8 cellular contexts compared by ENCODE assay signal in genomic region chr3:105869982-105870381, GRCh38. TPM values are rescaled to one million over a fixed set of nuclear protein-coding genes. Genes with fewer than 3 reads are reported as not detected.
DNase-seq lines count a peak whose midpoint lies in the region; ATAC-seq, FAIRE-seq and TF ChIP-seq lines count a peak whose summit lies in the region.

No MANE protein-coding gene starts in this region.

- H3F3A ChIP-seq in GM23338 (replicated peaks; ENCODE audit: low read depth) = no peaks in the 10 kb centered on the region

- peak overlapping the region; percentile 80 for H3K4me3 ChIP-seq in GM23338
- H3K4me3 ChIP-seq in SJSA1 = peak overlapping the region; percentile 78; the same call in 1 of the 2 replicates
- H3K4me3 ChIP-seq in fibroblast of mammary gland (ENCODE audit: control insufficient read depth, low read depth, low read length) = peak overlapping the region; percentile 88
- H3K4me3 ChIP-seq in skeletal muscle cell (ENCODE audit: low read depth, low read length) = peak overlapping the region; percentile 97

- peaks cover 2% of the 10 kb centered on the region for H3K27me3 Mint-ChIP-seq in GM23338 (ENCODE audit: insufficient read depth, low read depth, poor library complexity)

- peaks cover 3% of the 10 kb centered on the region; the same call in 1 of the 3 replicates for H3K36me3 Mint-ChIP-seq in GM23338 (ENCODE audit: low read depth)

- no peaks in the 10 kb centered on the region for H3K9me3 ChIP-seq in SJSA1 (replicated peaks)

- no peaks in the 10 kb centered on the region for H4K20me1 ChIP-seq in GM23338 (replicated peaks; ENCODE audit: insufficient read depth)

- H3K27me3 ChIP-seq in GM23338 (ENCODE audit: insufficient read depth) (no peaks in the 10 kb centered on the region), SJSA1 (replicated peaks) (no peaks in the 10 kb centered on the region)

- H3K9me3 Mint-ChIP-seq in GM23338 = no peaks in the 10 kb centered on the region

- H3K36me3 ChIP-seq in GM23338 (ENCODE audit: insufficient read depth) (no peaks in the 10 kb centered on the region), SJSA1 (no peaks in the 10 kb centered on the region)

- TF ChIP-seq CTCF in GM23338 (conservative IDR thresholded peaks at IDR 0.05; ENCODE audit: low read depth in 2 of 2) (no peak), fibroblast of mammary gland (conservative IDR thresholded peaks at IDR 0.05; ENCODE audit: control insufficient read depth, insufficient read depth, low read depth, low read length) (no peak)

- no peak for ATAC-seq in GM23338

- peak overlapping the region; percentile 17; the same call in 1 of the 2 replicates for H3K27ac ChIP-seq in GM23338 (ENCODE audit: low read depth)
- no peak overlapping the region for H3K27ac ChIP-seq in SJSA1

- H3K79me2 ChIP-seq in GM23338 (replicated peaks; ENCODE audit: insufficient read depth) = peaks cover 32% of the 10 kb centered on the region

- peak overlapping the region; percentile 99 for H3K4me3 Mint-ChIP-seq in GM23338

- peaks cover 20% of the 10 kb centered on the region for H3K4me1 ChIP-seq in GM23338 (ENCODE audit: insufficient read depth)
- H3K4me1 ChIP-seq in SJSA1 (replicated peaks) = peaks cover 15% of the 10 kb centered on the region

- peaks cover 28% of the 10 kb centered on the region for H3K4me1 Mint-ChIP-seq in GM23338

- H3K9me2 ChIP-seq in GM23338 (ENCODE audit: insufficient read depth) = no peaks in the 10 kb centered on the region

- H3K27ac Mint-ChIP-seq in GM23338 = peak overlapping the region; percentile 99; the same call in 1 of the 2 replicates

- FAIRE-seq in GM19239 (lab: Jason Lieb, UNC) = no peak

- peak overlapping the region; percentile 65 for H3K4me2 ChIP-seq in GM23338

- H2AFZ ChIP-seq in GM23338 = peak overlapping the region; percentile 6; the same call in 1 of the 2 replicates

- DNase-seq in GM23338 (ENCODE audit: low spot score) (no peak), SJSA1 (ENCODE audit: low read depth in 1 of 2, low spot score in 2 of 2) (no peak), fibroblast of mammary gland (ENCODE audit: low read depth) (no peak), skeletal muscle cell (ENCODE audit: low read depth) (no peak), OCI-M2 (lab: John Stamatoyannopoulos, UW; ENCODE audit: unreplicated experiment) (no peak), GM19239 (ENCODE audit: insufficient read length, low spot score) (no peak), kidney tubule cell (ENCODE audit: low spot score) (no peak)
- no peak for DNase-seq in activated effector memory CD4-positive, alpha-beta T cell treated with anti-CD3 and anti-CD28 coated beads, Interleukin-2, amount 50 U/mL, for 16 hours

TF ChIP-seq in GM23338, 12 proteins besides CTCF, POLR2A, EP300 and RAD21 (continues in another document):
- no peak for TF ChIP-seq ETS1 (IDR thresholded peaks at IDR 0.05)
- no peak for TF ChIP-seq ZNF331 (CRISPR knock-in tag; IDR thresholded peaks at IDR 0.05; ENCODE audit: low read depth)
- no peak for TF ChIP-seq CREB1 (CRISPR knock-in tag; IDR thresholded peaks at IDR 0.05; ENCODE audit: low read depth)
- TF ChIP-seq STAT1 (IDR thresholded peaks at IDR 0.05; ENCODE audit: unreplicated experiment) = no peak
- no peak for TF ChIP-seq POLR2AphosphoS5 (IDR thresholded peaks at IDR 0.05; ENCODE audit: low read depth)
- no peak for TF ChIP-seq REST (IDR thresholded peaks at IDR 0.05; ENCODE audit: unreplicated experiment)
- no peak for TF ChIP-seq JUNB (IDR thresholded peaks at IDR 0.05; ENCODE audit: unreplicated experiment)
- TF ChIP-seq ZNF462 (CRISPR knock-in tag; IDR thresholded peaks at IDR 0.05) = no peak

RNA-seq across cellular contexts. Expression of gene CBLB, which starts 1.2 kb away (rescaled TPM):
- 41.9 and 47.7 TPM in 2 replicates for total RNA-seq in GM23338 (2014; rRNA removed; shearing (Covaris generic))
- polyA plus RNA-seq in GM23338 (2016; fragmentation: Nextera tagmentation; extraction: Ambion mirVana) = 20.5 TPM in 2 replicates
- 2.7 and 5.0 TPM in 2 replicates for total RNA-seq in SJSA1 (2014; rRNA removed; shearing (Covaris generic))
